In genomic region chr14:94026173-94026885, GRCh38 we compare ENCODE assay signal across 8 cellular contexts. TPM values are rescaled to one million over a fixed set of nuclear protein-coding genes. Genes with fewer than 3 reads are reported as not detected.
DNase-seq lines count a peak whose midpoint lies in the region; ATAC-seq and TF ChIP-seq lines count a peak whose summit lies in the region.

Gene OTUB2, plus strand, starts transcription at chr14:94026340. Its CDS starts 198 bp downstream, at chr14:94026538.

- TF ChIP-seq CTCF in AG09319 (IDR thresholded peaks at IDR 0.05; ENCODE audit: low read depth, low read length) (no peak), choroid plexus epithelial cell (conservative IDR thresholded peaks at IDR 0.05; ENCODE audit: low read depth, low read length) (no peak), kidney epithelial cell (IDR thresholded peaks at IDR 0.05; ENCODE audit: insufficient read depth, low read length, poor library complexity, severe bottlenecking) (no peak)

- H3K36me3 ChIP-seq in kidney epithelial cell (ENCODE audit: control insufficient read depth, insufficient read depth, low read length): no peaks in the 10 kb centered on the region

- ATAC-seq in HG03432 (IDR thresholded peaks at IDR 0.05; ENCODE audit: unreplicated experiment): peak; percentile 99

- H3K27me3 ChIP-seq in kidney epithelial cell (ENCODE audit: control insufficient read depth, insufficient read depth, low read length): no peaks in the 10 kb centered on the region

- peak; percentile 96 for DNase-seq in AG09319 (ENCODE audit: extremely low read depth, low read depth)
- DNase-seq in GM19238 (ENCODE audit: insufficient read length, low spot score): peak; percentile 99
- peak; percentile 98 for DNase-seq in NCI-H460 (ENCODE audit: extremely low read depth, low read depth)
- DNase-seq in activated CD4-positive, alpha-beta T cell treated with anti-CD3 and anti-CD28 coated beads for 24 hours (ENCODE audit: low read depth in 2 of 2): peak; percentile 90 to 95
- peak; percentile 99 for DNase-seq in choroid plexus epithelial cell (ENCODE audit: low read depth)
- peak; percentile 94 for DNase-seq in kidney epithelial cell (ENCODE audit: low read depth)
- DNase-seq in stimulated activated CD4-positive, alpha-beta T cell treated with anti-CD3 and anti-CD28 coated beads, Interleukin-15, amount 100 ng/mL, for 24 hours: peak; percentile 97

- peak within 1 kb of the TSS; percentile 76 for H3K4me3 ChIP-seq in choroid plexus epithelial cell (ENCODE audit: low read depth, low read length)
- H3K4me3 ChIP-seq in kidney epithelial cell (ENCODE audit: low read depth, low read length): peak within 1 kb of the TSS; percentile 60

RNA-seq across cellular contexts. Expression of gene OTUB2, which starts in this region (rescaled TPM):
- 0.72 and 0.74 TPM in 2 replicates for total RNA-seq in NCI-H460 (2014; rRNA removed; shearing (Covaris generic))
- 0.08 and 0.23 TPM in 2 replicates for polyA plus RNA-seq in NCI-H460 (2014; cell fraction: nucleus; rRNA removed)
- total RNA-seq in kidney epithelial cell: 6.4 and 8.3 TPM in 2 replicates

Comparison
In these comparisons a context has a peak if more than half of its experiments do, and no peak if none do; other contexts are left out.
1. Peak in every context shown above with its lines: DNase-seq, ATAC-seq and H3K4me3 ChIP-seq.
2. Peak in DNase-seq in NCI-H460; RNA of the gene not detected or under 1 TPM.